ENCODE assay signal across 8 cellular contexts in genomic region chr11:130313383-130314183, GRCh38. TPM values are rescaled to one million over a fixed set of nuclear protein-coding genes. Genes with fewer than 3 reads are reported as not detected.
A peak's percentile ranks its signal among the peaks of the same experiment; 100 is the strongest.
DNase-seq lines count a peak whose midpoint lies in the region; ATAC-seq and TF ChIP-seq lines count a peak whose summit lies in the region.

No MANE protein-coding gene starts in this region.

- TF ChIP-seq CTCF in CD4-positive, alpha-beta T cell (IDR thresholded peaks at IDR 0.05), result no peak
- TF ChIP-seq CTCF in kidney epithelial cell (IDR thresholded peaks at IDR 0.05; ENCODE audit: insufficient read depth, low read length, poor library complexity, severe bottlenecking), result no peak

- H3K36me3 ChIP-seq in kidney epithelial cell (ENCODE audit: control insufficient read depth, insufficient read depth, low read length), result no peaks in the 10 kb centered on the region

- POLR2A ChIA-PET in CD4-positive, alpha-beta T cell (lab: Charles Lee), result interaction anchor here (0.5 to 1.1 kb wide), 3 partner anchors 30 to 70 kb away, joined by 3 read pairs; no protein-coding TSS in a partner anchor

- H3K27ac ChIP-seq in CD4-positive, alpha-beta T cell (ENCODE audit: low read depth, low read length), result peak overlapping the region; percentile 54
- H3K27ac ChIP-seq in angular gyrus (ENCODE audit: low read depth, low read length), result peak overlapping the region; percentile 91

- H3K4me3 ChIP-seq in kidney epithelial cell (ENCODE audit: low read depth, low read length), result peak overlapping the region; percentile 91

- H3K4me1 Mint-ChIP-seq in CD4-positive, alpha-beta T cell (ENCODE audit: low read depth), result peaks cover 58% of the 10 kb centered on the region

- no peaks in the 10 kb centered on the region for H3K9me3 ChIP-seq in CD4-positive, alpha-beta T cell (ENCODE audit: control insufficient read depth, low read length)

- H3K27me3 ChIP-seq in CD4-positive, alpha-beta T cell (ENCODE audit: control insufficient read depth, insufficient read depth, low read length), result no peaks in the 10 kb centered on the region
- no peaks in the 10 kb centered on the region for H3K27me3 ChIP-seq in kidney epithelial cell (ENCODE audit: control insufficient read depth, insufficient read depth, low read length)

- DNase-seq in CD4-positive, alpha-beta T cell, result no peak
- peak; percentile 31 for DNase-seq in HT1080 (ENCODE audit: low read depth)
- DNase-seq in kidney epithelial cell (ENCODE audit: low read depth), result no peak
- DNase-seq in superior temporal gyrus (ENCODE audit: extremely low spot score), result peak; percentile 42
- no peak for DNase-seq in amygdala (lab: John Stamatoyannopoulos, UW)
- DNase-seq in GDM1 (lab: John Stamatoyannopoulos, UW), result no peak

- intact Hi-C loops in CD4-positive, alpha-beta T cell (cut with DNase I, micrococcal nuclease), result loop anchor here (5.0 to 10.0 kb wide), 4 partner anchors 246 to 416 kb away; partner anchors contain the start of genes PRDM10 (in 2 of the 2), APLP2 (in 1 of the 2) and NFRKB (in 1 of the 2)

- peak overlapping the region; percentile 97 for H3K27ac Mint-ChIP-seq in CD4-positive, alpha-beta T cell

- CTCF ChIA-PET in CD4-positive, alpha-beta T cell (lab: Charles Lee), result no interaction called here

- peak overlapping the region; percentile 93 for H3K4me3 Mint-ChIP-seq in CD4-positive, alpha-beta T cell

- no peaks in the 10 kb centered on the region for H3K9me3 Mint-ChIP-seq in CD4-positive, alpha-beta T cell

- no peak for ATAC-seq in CD4-positive, alpha-beta T cell (ENCODE audit: poor library complexity)
- no peak for ATAC-seq in HG03378 (IDR thresholded peaks at IDR 0.05; ENCODE audit: unreplicated experiment)

- H3K36me3 Mint-ChIP-seq in CD4-positive, alpha-beta T cell (ENCODE audit: low read depth), result peaks cover 25% of the 10 kb centered on the region

- no peaks in the 10 kb centered on the region for H3K27me3 Mint-ChIP-seq in CD4-positive, alpha-beta T cell

RNA-seq across cellular contexts. Expression of gene ZBTB44, which starts 1.1 kb away (rescaled TPM):
- total RNA-seq in CD4-positive, alpha-beta T cell, result 10 to 100 TPM; 33.9 to 41.6 TPM
- total RNA-seq in HT1080 (2014; rRNA removed; shearing (Covaris generic)), result 17.5 and 18.2 TPM in 2 replicates
- polyA plus RNA-seq in HT1080 (2015; cell fraction: cytosol; rRNA removed), result 14.8 and 15.5 TPM in 2 replicates
- polyA plus RNA-seq in HT1080 (2015; cell fraction: nucleus; rRNA removed), result 16.1 and 19.4 TPM in 2 replicates
- 18.8 and 19.6 TPM in 2 replicates for total RNA-seq in kidney epithelial cell

Comparison
In these comparisons a context has a peak if more than half of its experiments do, and no peak if none do; other contexts are left out.
1. DNase-seq: peak in HT1080 (single experiment) and superior temporal gyrus (single experiment); none in CD4-positive, alpha-beta T cell (0 of 10), kidney epithelial cell (single experiment), amygdala (0 of 56) and GDM1 (single experiment).